ENCODE assay signal across 17 cellular contexts in genomic region chr3:10365791-10366190, GRCh38. TPM values are rescaled to one million over a fixed set of nuclear protein-coding genes. Genes with fewer than 3 reads are reported as not detected.
DNase-seq lines count a peak whose midpoint lies in the region; ATAC-seq, FAIRE-seq and TF ChIP-seq lines count a peak whose summit lies in the region.
"Had no signal": no experiment of that assay in that cellular context is flagged by ENCODE, and none has a peak within 500 bp of the region (broad histone marks: within the 10 kb centered on the region; RNA-seq: fewer than 3 reads in every experiment).

No MANE protein-coding gene starts in this region.

- peaks cover 0 to 14% (median 0%) of the 10 kb centered on the region in 11 experiments; a peak in 1 of 22 replicates for H4K20me1 ChIP-seq in BLaER1 treated with 17β-estradiol and CSF1 and Interleukin-3, amounts not matched to agents 10 nM and 100 nM
- no peaks in the 10 kb centered on the region for H4K20me1 ChIP-seq in PC-3 (ENCODE audit: low read length)

- no peaks in the 10 kb centered on the region for H3F3A ChIP-seq in PC-3 (ENCODE audit: low read length, unreplicated experiment)

- peaks cover 47 to 82% (median 77%) of the 10 kb centered on the region in 10 experiments for H3K4me1 ChIP-seq in BLaER1 treated with 17β-estradiol and CSF1 and Interleukin-3, amounts not matched to agents 10 nM and 100 nM
- H3K4me1 ChIP-seq in PC-3 (ENCODE audit: insufficient read depth, low read length), result peaks cover 18% of the 10 kb centered on the region
- H3K4me1 ChIP-seq in small intestine (ENCODE audit: control insufficient read depth in 2 of 2, insufficient read depth in 1 of 2, low read depth in 1 of 2, low read length in 1 of 2), result no peaks in the 10 kb centered on the region
- H3K4me1 ChIP-seq: ascending aorta, tibial artery had no signal

- BruUV-seq in PC-3 (replicated peaks; lab: Mats Ljungman, UMichigan), result no TSS peak

- intact Hi-C loops in PC-3 (cut with micrococcal nuclease) (loop anchor here (1.0 kb wide), 1 partner anchor 9 kb away; no protein-coding TSS in a partner anchor), posterior vena cava (cut with DNase I) (no loop called here)

- H3K9me3 ChIP-seq in BLaER1 treated with 17β-estradiol and CSF1 and Interleukin-3, amounts not matched to agents 10 nM and 100 nM (replicated peaks in 1 of 11), result peaks cover 0 to 12% (median 8%) of the 10 kb centered on the region in 11 experiments; a peak in 15 of 22 replicates
- H3K9me3 ChIP-seq in PC-3 (ENCODE audit: low read length), result no peaks in the 10 kb centered on the region
- H3K9me3 ChIP-seq in small intestine (ENCODE audit: control insufficient read depth, low read depth), result no peaks in the 10 kb centered on the region
- H3K9me3 ChIP-seq: ascending aorta had no signal

- WGBS in small intestine, 3 donors, result 63 to 68% (median 67%) methylated on average over 6 of the region's 6 CpGs

- POLR2A ChIA-PET in PC-3 (lab: Charles Lee; ENCODE audit: unreplicated experiment), result interaction anchor here (1.2 kb wide), 1 partner anchor 13 kb away, joined by 3 read pairs; no protein-coding TSS in a partner anchor

- TF ChIP-seq CTCF in PC-3 (conservative IDR thresholded peaks at IDR 0.05; ENCODE audit: low read depth, low read length) (no peak), epithelial cell of esophagus (IDR thresholded peaks at IDR 0.05; ENCODE audit: insufficient read depth, low read depth, low read length, missing control alignments) (no peak)

- CTCF ChIA-PET in PC-3 (lab: Charles Lee), result no interaction called here

- no peaks in the 10 kb centered on the region for H3K79me2 ChIP-seq in PC-3 (ENCODE audit: low read length)

- H3K4me2 ChIP-seq in BLaER1 treated with 17β-estradiol and CSF1 and Interleukin-3, amounts not matched to agents 10 nM and 100 nM, result peak overlapping the region; percentile 74 to 94 (median 82)
- H3K4me2 ChIP-seq in PC-3 (ENCODE audit: low read length), result peak overlapping the region; percentile 66

- 0 out of 20 replicates have a peak overlapping the region, but pooled peaks of 1 of the 10 experiments have one; percentile 18 for H3K4me3 ChIP-seq in BLaER1 treated with 17β-estradiol and CSF1 and Interleukin-3, amounts not matched to agents 10 nM and 100 nM
- H3K4me3 ChIP-seq in PC-3 (ENCODE audit: low read length) (no peak overlapping the region), epithelial cell of esophagus (ENCODE audit: low read length) (no peak overlapping the region), small intestine (ENCODE audit: low read depth in 1 of 2, low read length in 2 of 2) (no peak overlapping the region)
- H3K4me3 ChIP-seq: ascending aorta, K562, tibial artery had no signal

- no peak for DNase-seq in PC-3
- peak; percentile 42 for DNase-seq in epithelial cell of esophagus (ENCODE audit: low read depth)
- peak; percentile 14 for DNase-seq in posterior vena cava (ENCODE audit: low spot score)
- DNase-seq in NCI-H1048 (lab: John Stamatoyannopoulos, UW), result no peak
- no peak for DNase-seq in small intestine
- DNase-seq: activated CD8-positive, alpha-beta memory T cell treated with anti-CD3 and anti-CD28 coated beads, Interleukin-2, amount 10 ng/mL, durations not matched to agents 7 days and 5 days; CD4-positive, alpha-beta memory T cell; DND-41; NCI-H2171 treated with DMSO at 0.1 percent for 48 hours; occipital lobe; T-cell; tibial artery had no signal

- ATAC-seq in PC-3, result no peak
- ATAC-seq in HG03175 (IDR thresholded peaks at IDR 0.05; ENCODE audit: unreplicated experiment), result no peak
- ATAC-seq: activated CD8-positive, alpha-beta memory T cell treated with anti-CD3 and anti-CD28 coated beads, Interleukin-2, amount 10 ng/mL, durations not matched to agents 7 days and 5 days; esophagus mucosa; K562 had no signal

- H3K9ac ChIP-seq in BLaER1 treated with 17β-estradiol and CSF1 and Interleukin-3, amounts not matched to agents 10 nM and 100 nM, result peak overlapping the region in 7 of 11 experiments; percentile 8 to 67 (median 36); a peak in 10 of 22 replicates
- H3K9ac ChIP-seq in PC-3 (ENCODE audit: low read length), result peak overlapping the region; percentile 46

- no peak overlapping the region for H2AFZ ChIP-seq in PC-3 (ENCODE audit: low read length)

- H3K9me2 ChIP-seq in PC-3 (replicated peaks; ENCODE audit: low read length), result no peaks in the 10 kb centered on the region

- peaks cover 0 to 12% (median 0%) of the 10 kb centered on the region in 11 experiments; a peak in 3 of 22 replicates for H3K36me3 ChIP-seq in BLaER1 treated with 17β-estradiol and CSF1 and Interleukin-3, amounts not matched to agents 10 nM and 100 nM
- H3K36me3 ChIP-seq in PC-3 (ENCODE audit: low read depth, low read length) (no peaks in the 10 kb centered on the region), small intestine (ENCODE audit: control insufficient read depth in 2 of 2, insufficient read depth in 2 of 2, low read length in 2 of 2) (no peaks in the 10 kb centered on the region)
- H3K36me3 ChIP-seq: ascending aorta, tibial artery had no signal

- H3K27ac ChIP-seq in BLaER1 treated with 17β-estradiol and CSF1 and Interleukin-3, amounts not matched to agents 10 nM and 100 nM, result peak overlapping the region in 10 of 11 experiments; percentile 25 to 66 (median 49); a peak in 16 of 22 replicates
- peak overlapping the region; percentile 83 for H3K27ac ChIP-seq in PC-3 (ENCODE audit: low read length)
- H3K27ac ChIP-seq in small intestine (ENCODE audit: low read depth in 1 of 2, low read length in 1 of 2), result no peak overlapping the region
- H3K27ac ChIP-seq: ascending aorta, tibial artery had no signal

- no peaks in the 10 kb centered on the region for H3K27me3 ChIP-seq in BLaER1 treated with 17β-estradiol and CSF1 and Interleukin-3, amounts not matched to agents 10 nM and 100 nM
- no peaks in the 10 kb centered on the region for H3K27me3 ChIP-seq in PC-3 (ENCODE audit: low read length)
- H3K27me3 ChIP-seq in small intestine (ENCODE audit: control insufficient read depth in 2 of 2, insufficient read depth in 2 of 2, low read length in 2 of 2), result no peaks in the 10 kb centered on the region
- H3K27me3 ChIP-seq: ascending aorta had no signal

- FAIRE-seq in small intestine (lab: Jason Lieb, UNC), result no peak

RNA-seq across cellular contexts. Expression of gene SEC13, which starts 44.9 kb away (rescaled TPM):
- total RNA-seq in PC-3 (2014; rRNA removed) (265 and 289 TPM in 2 replicates), posterior vena cava (10 to 100 TPM; 85.9 to 86.3 TPM)
- 100 to 1,000 TPM; 179 to 349 (median 239) TPM for polyA plus RNA-seq in small intestine

Comparison
In these comparisons a context has a peak if more than half of its experiments do, and no peak if none do; other contexts are left out.
1. H3K27ac ChIP-seq: peak in BLaER1 treated with 17β-estradiol and CSF1 and Interleukin-3, amounts not matched to agents 10 nM and 100 nM (10 of 11) and PC-3 (single experiment); none in small intestine (0 of 2).
2. DNase-seq: peak in epithelial cell of esophagus (single experiment) and posterior vena cava (single experiment); none in PC-3 (single experiment), NCI-H1048 (single experiment) and small intestine (single experiment).